8 cellular contexts compared by ENCODE assay signal in genomic region chr7:17680943-17681351, GRCh38.
A peak's percentile ranks its signal among the peaks of the same experiment; 100 is the strongest.
DNase-seq lines count a peak whose midpoint lies in the region; ATAC-seq and TF ChIP-seq lines count a peak whose summit lies in the region.

No MANE protein-coding gene starts in this region.

- H4K20me1 ChIP-seq in SU-DHL-6 (ENCODE audit: low read depth, low read length), result no peaks in the 10 kb centered on the region

- H3K4me3 ChIP-seq in SU-DHL-6 (ENCODE audit: insufficient read depth, low read length, poor library complexity, severe bottlenecking), result no peak overlapping the region
- no peak overlapping the region for H3K4me3 ChIP-seq in heart right ventricle
- peak overlapping the region in 1 of 8 donors; percentile 15 for H3K4me3 ChIP-seq in spleen

- H3K27ac ChIP-seq in SU-DHL-6 (ENCODE audit: low read depth, low read length), result no peak overlapping the region
- peak overlapping the region in 1 of 10 donors; percentile 58 for H3K27ac ChIP-seq in heart right ventricle
- peak overlapping the region in 2 of 8 donors; percentile 3 to 44 for H3K27ac ChIP-seq in spleen

- H2AFZ ChIP-seq in SU-DHL-6 (ENCODE audit: low read depth, low read length, severe bottlenecking), result no peak overlapping the region

- H3K36me3 ChIP-seq in SU-DHL-6 (ENCODE audit: low read length), result no peaks in the 10 kb centered on the region
- no peaks in the 10 kb centered on the region for H3K36me3 ChIP-seq in heart right ventricle
- no peaks in the 10 kb centered on the region for H3K36me3 ChIP-seq in spleen

- no peaks in the 10 kb centered on the region for H3F3A ChIP-seq in SU-DHL-6 (ENCODE audit: insufficient read depth)

- TF ChIP-seq POLR2A in spleen (IDR thresholded peaks at IDR 0.05), result no peak

- H3K4me1 ChIP-seq in heart right ventricle (peaks cover 0 to 46% (median 15%) of the 10 kb centered on the region in 9 donors), spleen (peaks cover 4 to 22% (median 13%) of the 10 kb centered on the region in 6 donors)

- peak; percentile 24 for DNase-seq in AG08395 (ENCODE audit: low spot score)
- DNase-seq in heart right ventricle, result no peak
- DNase-seq in spleen, result no peak
- DNase-seq in GM19240 (ENCODE audit: insufficient read length, low spot score), result no peak
- DNase-seq in activated naive CD4-positive, alpha-beta T cell (lab: John Stamatoyannopoulos, UW), result no peak
- DNase-seq in COLO668 (lab: John Stamatoyannopoulos, UW; ENCODE audit: unreplicated experiment), result no peak

- no peaks in the 10 kb centered on the region for H3K79me2 ChIP-seq in SU-DHL-6 (ENCODE audit: insufficient read depth, low read length)

- TF ChIP-seq CTCF in SU-DHL-6 (IDR thresholded peaks at IDR 0.05; ENCODE audit: insufficient read depth, low read length, poor library complexity, severe bottlenecking), result peak; percentile 19
- TF ChIP-seq CTCF in heart right ventricle (IDR thresholded peaks at IDR 0.05), result peak; percentile 33 to 77 (median 63)
- peak in 9 of 11 experiments; percentile 28 to 63 (median 47) for TF ChIP-seq CTCF in spleen (IDR thresholded peaks at IDR 0.05 in 8 of 11, conservative IDR thresholded peaks at IDR 0.05 in 3 of 11)

- 30 to 35% methylated on average over 5 of the region's 5 CpGs for WGBS in heart right ventricle, 2 donors
- WGBS in spleen, 5 donors, result 38 to 63% (median 41%) methylated on average over 5 of the region's 5 CpGs

- intact Hi-C loops in heart right ventricle (cut with DNase I), result loop anchor here in 5 of 10 donors (2.0 to 10.0 kb wide), 4 partner anchors 264 to 666 kb away; partner anchors contain the start of gene SNX13 (in 1 of the 5)
- intact Hi-C loops in spleen (cut with DNase I; ENCODE audit: low total_unique reads), result loop anchor here (10.0 kb wide), 1 partner anchor 664 kb away; no protein-coding TSS in a partner anchor

- no peaks in the 10 kb centered on the region for H3K9me2 ChIP-seq in SU-DHL-6 (replicated peaks; ENCODE audit: insufficient read depth, low read length)

- no peaks in the 10 kb centered on the region for H3K9me3 ChIP-seq in SU-DHL-6 (ENCODE audit: insufficient read depth, low read length)
- H3K9me3 ChIP-seq in heart right ventricle, result no peaks in the 10 kb centered on the region
- no peaks in the 10 kb centered on the region for H3K9me3 ChIP-seq in spleen

- ATAC-seq in GM19043 (IDR thresholded peaks at IDR 0.05; ENCODE audit: low read depth, unreplicated experiment) (peak; percentile 47), heart right ventricle (peak in 3 of 8 donors; percentile 36 to 43 (median 36))

- H3K27me3 ChIP-seq in SU-DHL-6 (ENCODE audit: low read length) (no peaks in the 10 kb centered on the region), heart right ventricle (no peaks in the 10 kb centered on the region), spleen (replicated peaks in 1 of 7) (no peaks in the 10 kb centered on the region)

- H3K4me2 ChIP-seq in SU-DHL-6 (ENCODE audit: low read depth, low read length, poor library complexity, severe bottlenecking), result no peak overlapping the region

- no peak overlapping the region for H3K9ac ChIP-seq in SU-DHL-6 (ENCODE audit: low read length)
